9 cellular contexts compared by ENCODE assay signal in genomic region chr9:91426123-91426745, GRCh38. TPM values are rescaled to one million over a fixed set of nuclear protein-coding genes. Genes with fewer than 3 reads are reported as not detected.
DNase-seq lines count a peak whose midpoint lies in the region; ATAC-seq and TF ChIP-seq lines count a peak whose summit lies in the region.
"Had no signal": no experiment of that assay in that cellular context is flagged by ENCODE, and none has a peak within 500 bp of the region (broad histone marks: within the 10 kb centered on the region; RNA-seq: fewer than 3 reads in every experiment).

No MANE protein-coding gene starts in this region.

- DNase-seq in COR-L47 (lab: John Stamatoyannopoulos, UW) = peak; percentile 41
- DNase-seq in H4 (ENCODE audit: low spot score) = peak; percentile 48
- DNase-seq in RPMI7951 (ENCODE audit: low read depth) = peak; percentile 56
- no peak for DNase-seq in epithelial cell of proximal tubule (ENCODE audit: low read depth)
- peak; percentile 79 for DNase-seq in renal cortical epithelial cell (ENCODE audit: low read depth)
- DNase-seq in T1000 (lab: John Stamatoyannopoulos, UW) = no peak
- DNase-seq in stimulated activated CD4-positive, alpha-beta T cell treated with anti-CD3 and anti-CD28 coated beads, Interleukin-2, amount 100 ng/mL, for 24 hours = no peak

- ATAC-seq in HG03159 (IDR thresholded peaks at IDR 0.05; ENCODE audit: unreplicated experiment) = no peak

- no peak overlapping the region for H3K4me3 ChIP-seq in epithelial cell of proximal tubule (ENCODE audit: low read depth, low read length)
- H3K4me3 ChIP-seq: SJSA1 had no signal

- peak; percentile 66 for TF ChIP-seq CTCF in epithelial cell of proximal tubule (conservative IDR thresholded peaks at IDR 0.05; ENCODE audit: low read depth, low read length)

RNA-seq across cellular contexts. Expression of gene NFIL3, which starts 2.6 kb away (rescaled TPM):
- total RNA-seq in H4 (2014; rRNA removed; shearing (Covaris generic)) = 7.5 and 13.4 TPM in 2 replicates
- total RNA-seq in RPMI7951 (2014; rRNA removed; shearing (Covaris generic)) = 11.9 and 12.0 TPM in 2 replicates
- total RNA-seq in epithelial cell of proximal tubule (10.3 and 12.7 TPM in 2 replicates), renal cortical epithelial cell (13.2 and 50.8 TPM in 2 replicates)

Comparison
In these comparisons a context has a peak if more than half of its experiments do, and no peak if none do; other contexts are left out.
1. DNase-seq: peak in COR-L47 (single experiment), H4 (single experiment), RPMI7951 (single experiment) and renal cortical epithelial cell (single experiment); none in epithelial cell of proximal tubule (single experiment), T1000 (single experiment) and stimulated activated CD4-positive, alpha-beta T cell treated with anti-CD3 and anti-CD28 coated beads, Interleukin-2, amount 100 ng/mL, for 24 hours (0 of 2).